In genomic region chr16:89949756-89950155, GRCh38 we compare ENCODE assay signal across 9 cellular contexts. TPM values are rescaled to one million over a fixed set of nuclear protein-coding genes. Genes with fewer than 3 reads are reported as not detected.
DNase-seq lines count a peak whose midpoint lies in the region; ATAC-seq and TF ChIP-seq lines count a peak whose summit lies in the region.
"Had no signal": no experiment of that assay in that cellular context is flagged by ENCODE, and none has a peak within 500 bp of the region (broad histone marks: within the 10 kb centered on the region; RNA-seq: fewer than 3 reads in every experiment).

No MANE protein-coding gene starts in this region.

- POLR2A ChIA-PET in activated CD8-positive, alpha-beta T cell treated with anti-CD3 and anti-CD28 coated beads, Interleukin-2, amount 10 ng/mL, durations not matched to agents 7 days and 5 days (lab: Charles Lee) = interaction anchor here (3.2 kb wide), 1 partner anchor 23 kb away, joined by 13 read pairs; no protein-coding TSS in a partner anchor

- no peaks in the 10 kb centered on the region for H3K9me3 Mint-ChIP-seq in activated CD8-positive, alpha-beta memory T cell treated with anti-CD3 and anti-CD28 coated beads, Interleukin-2, amount 10 ng/mL, durations not matched to agents 7 days and 5 days (ENCODE audit: low read depth)
- no peaks in the 10 kb centered on the region for H3K9me3 Mint-ChIP-seq in activated CD8-positive, alpha-beta T cell treated with anti-CD3 and anti-CD28 coated beads, Interleukin-2, amount 10 ng/mL, durations not matched to agents 7 days and 5 days (ENCODE audit: insufficient read depth)
- H3K9me3 Mint-ChIP-seq in stimulated activated naive CD8-positive, alpha-beta T cell treated with anti-CD3 and anti-CD28 coated beads, Interleukin-15, amount 100 ng/mL, for 72 hours = no peaks in the 10 kb centered on the region

- no peak for DNase-seq in activated CD8-positive, alpha-beta memory T cell treated with anti-CD3 and anti-CD28 coated beads, Interleukin-2, amount 10 ng/mL, durations not matched to agents 7 days and 5 days
- DNase-seq in activated CD8-positive, alpha-beta memory T cell treated with anti-CD3 and anti-CD28 coated beads, Interleukin-2, amount 50 U/mL, for 48 hours = no peak
- no peak for DNase-seq in activated CD8-positive, alpha-beta T cell treated with anti-CD3 and anti-CD28 coated beads, Interleukin-2, amount 10 ng/mL, durations not matched to agents 7 days and 5 days
- no peak for DNase-seq in stimulated activated naive CD8-positive, alpha-beta T cell treated with anti-CD3 and anti-CD28 coated beads, Interleukin-15, amount 100 ng/mL, for 72 hours
- no peak for DNase-seq in WERI-Rb-1
- DNase-seq in glomerular visceral epithelial cell (ENCODE audit: extremely low spot score) = no peak
- DNase-seq in NCI-H2029 (lab: John Stamatoyannopoulos, UW) = no peak
- DNase-seq: activated CD4-positive, alpha-beta T cell treated with anti-CD3 and anti-CD28 coated beads for 48 hours had no signal

- no peaks in the 10 kb centered on the region for H3K9me3 ChIP-seq in iPS-15b (ENCODE audit: control insufficient read depth, insufficient read depth, low read length)
- no peaks in the 10 kb centered on the region for H3K9me3 ChIP-seq in WERI-Rb-1 (ENCODE audit: severe bottlenecking)

- no peaks in the 10 kb centered on the region for H3K4me1 ChIP-seq in iPS-15b (ENCODE audit: control insufficient read depth, insufficient read depth, low read length)

- H3K27ac Mint-ChIP-seq in activated CD8-positive, alpha-beta memory T cell treated with anti-CD3 and anti-CD28 coated beads, Interleukin-2, amount 10 ng/mL, durations not matched to agents 7 days and 5 days = no peak overlapping the region
- H3K27ac Mint-ChIP-seq in activated CD8-positive, alpha-beta T cell treated with anti-CD3 and anti-CD28 coated beads, Interleukin-2, amount 10 ng/mL, durations not matched to agents 7 days and 5 days = no peak overlapping the region
- peak overlapping the region in 1 of 2 donors; percentile 71 for H3K27ac Mint-ChIP-seq in stimulated activated naive CD8-positive, alpha-beta T cell treated with anti-CD3 and anti-CD28 coated beads, Interleukin-15, amount 100 ng/mL, for 72 hours

- no peaks in the 10 kb centered on the region for H3K36me3 Mint-ChIP-seq in activated CD8-positive, alpha-beta memory T cell treated with anti-CD3 and anti-CD28 coated beads, Interleukin-2, amount 10 ng/mL, durations not matched to agents 7 days and 5 days
- no peaks in the 10 kb centered on the region for H3K36me3 Mint-ChIP-seq in activated CD8-positive, alpha-beta T cell treated with anti-CD3 and anti-CD28 coated beads, Interleukin-2, amount 10 ng/mL, durations not matched to agents 7 days and 5 days (ENCODE audit: low read depth)

- H3K27me3 ChIP-seq in iPS-15b (ENCODE audit: control insufficient read depth, insufficient read depth, low read length) (peaks cover 27% of the 10 kb centered on the region), WERI-Rb-1 (ENCODE audit: insufficient read depth, low read depth, severe bottlenecking) (no peaks in the 10 kb centered on the region)

- CTCF ChIA-PET in activated CD8-positive, alpha-beta memory T cell treated with anti-CD3 and anti-CD28 coated beads, Interleukin-2, amount 10 ng/mL, durations not matched to agents 7 days and 5 days (lab: Charles Lee) = interaction anchor here (0.7 to 1.4 kb wide), 6 partner anchors 22 to 293 kb away, joined by 3 to 4 read pairs (median 3); partner anchors contain the start of gene CHMP1A
- CTCF ChIA-PET in activated CD8-positive, alpha-beta T cell treated with anti-CD3 and anti-CD28 coated beads, Interleukin-2, amount 10 ng/mL, durations not matched to agents 7 days and 5 days (lab: Charles Lee) = interaction anchor here (0.7 kb wide), 1 partner anchor 72 kb away, joined by 3 read pairs; no protein-coding TSS in a partner anchor

- H3K36me3 ChIP-seq in iPS-15b (ENCODE audit: control insufficient read depth, insufficient read depth, low read length) (peaks cover under 1% of the 10 kb centered on the region), WERI-Rb-1 (no peaks in the 10 kb centered on the region)

- H3K27me3 Mint-ChIP-seq in activated CD8-positive, alpha-beta memory T cell treated with anti-CD3 and anti-CD28 coated beads, Interleukin-2, amount 10 ng/mL, durations not matched to agents 7 days and 5 days = peaks cover 31% of the 10 kb centered on the region
- H3K27me3 Mint-ChIP-seq in activated CD8-positive, alpha-beta T cell treated with anti-CD3 and anti-CD28 coated beads, Interleukin-2, amount 10 ng/mL, durations not matched to agents 7 days and 5 days (ENCODE audit: low read depth) = peaks cover 19% of the 10 kb centered on the region
- H3K27me3 Mint-ChIP-seq in stimulated activated naive CD8-positive, alpha-beta T cell treated with anti-CD3 and anti-CD28 coated beads, Interleukin-15, amount 100 ng/mL, for 72 hours = peaks cover 44% of the 10 kb centered on the region

- peak overlapping the region; percentile 55 for H3K4me3 ChIP-seq in iPS-15b (ENCODE audit: low read depth, low read length)
- H3K4me3 ChIP-seq in WERI-Rb-1 (ENCODE audit: low read depth, low read length) = no peak overlapping the region

- ATAC-seq in activated CD8-positive, alpha-beta memory T cell treated with anti-CD3 and anti-CD28 coated beads, Interleukin-2, amount 10 ng/mL, durations not matched to agents 7 days and 5 days = no peak
- no peak for ATAC-seq in activated CD8-positive, alpha-beta T cell treated with anti-CD3 and anti-CD28 coated beads, Interleukin-2, amount 10 ng/mL, durations not matched to agents 7 days and 5 days
- ATAC-seq in stimulated activated naive CD8-positive, alpha-beta T cell treated with anti-CD3 and anti-CD28 coated beads, Interleukin-15, amount 100 ng/mL, for 72 hours = no peak

- H3K9ac ChIP-seq in iPS-15b (ENCODE audit: low read depth, low read length) = no peak overlapping the region

- TF ChIP-seq CTCF in WERI-Rb-1 (IDR thresholded peaks at IDR 0.05; ENCODE audit: low read depth, low read length) = no peak

- H3K27ac ChIP-seq in WERI-Rb-1 = no peak overlapping the region

- H3K4me3 Mint-ChIP-seq in activated CD8-positive, alpha-beta memory T cell treated with anti-CD3 and anti-CD28 coated beads, Interleukin-2, amount 10 ng/mL, durations not matched to agents 7 days and 5 days = peak overlapping the region; percentile 64
- peak overlapping the region; percentile 76 for H3K4me3 Mint-ChIP-seq in activated CD8-positive, alpha-beta T cell treated with anti-CD3 and anti-CD28 coated beads, Interleukin-2, amount 10 ng/mL, durations not matched to agents 7 days and 5 days
- peak overlapping the region; percentile 87 to 88 for H3K4me3 Mint-ChIP-seq in stimulated activated naive CD8-positive, alpha-beta T cell treated with anti-CD3 and anti-CD28 coated beads, Interleukin-15, amount 100 ng/mL, for 72 hours

- peaks cover 15% of the 10 kb centered on the region for H3K4me1 Mint-ChIP-seq in activated CD8-positive, alpha-beta memory T cell treated with anti-CD3 and anti-CD28 coated beads, Interleukin-2, amount 10 ng/mL, durations not matched to agents 7 days and 5 days
- H3K4me1 Mint-ChIP-seq in activated CD8-positive, alpha-beta T cell treated with anti-CD3 and anti-CD28 coated beads, Interleukin-2, amount 10 ng/mL, durations not matched to agents 7 days and 5 days (ENCODE audit: low read depth) = peaks cover 16% of the 10 kb centered on the region
- peaks cover 33% of the 10 kb centered on the region for H3K4me1 Mint-ChIP-seq in stimulated activated naive CD8-positive, alpha-beta T cell treated with anti-CD3 and anti-CD28 coated beads, Interleukin-15, amount 100 ng/mL, for 72 hours

RNA-seq across cellular contexts. Expression of gene DEF8, which starts 1.2 kb away (rescaled TPM):
- 10 to 100 TPM; 26.7 to 27.7 TPM for total RNA-seq in activated CD8-positive, alpha-beta memory T cell treated with anti-CD3 and anti-CD28 coated beads, Interleukin-2, amount 10 ng/mL, durations not matched to agents 7 days and 5 days
- total RNA-seq in activated CD8-positive, alpha-beta T cell treated with anti-CD3 and anti-CD28 coated beads, Interleukin-2, amount 10 ng/mL, durations not matched to agents 7 days and 5 days = 10 to 100 TPM; 19.8 to 25.7 TPM

RNA-seq across cellular contexts. Expression of gene TUBB3, which starts 26.6 kb away (rescaled TPM):
- 1 to 10 TPM; 3.6 to 5.0 TPM for total RNA-seq in activated CD8-positive, alpha-beta memory T cell treated with anti-CD3 and anti-CD28 coated beads, Interleukin-2, amount 10 ng/mL, durations not matched to agents 7 days and 5 days
- total RNA-seq in activated CD8-positive, alpha-beta T cell treated with anti-CD3 and anti-CD28 coated beads, Interleukin-2, amount 10 ng/mL, durations not matched to agents 7 days and 5 days = 1 to 10 TPM; 1.1 to 1.3 TPM

RNA-seq across cellular contexts. Expression of gene MC1R, which starts 31.1 kb away (rescaled TPM):
- total RNA-seq in activated CD8-positive, alpha-beta memory T cell treated with anti-CD3 and anti-CD28 coated beads, Interleukin-2, amount 10 ng/mL, durations not matched to agents 7 days and 5 days = 1 to 10 TPM; 2.6 to 4.1 TPM
- total RNA-seq in activated CD8-positive, alpha-beta T cell treated with anti-CD3 and anti-CD28 coated beads, Interleukin-2, amount 10 ng/mL, durations not matched to agents 7 days and 5 days = 1 to 10 TPM; 4.7 to 5.0 TPM
